8 cellular contexts compared by ENCODE assay signal in the genomic region with DNA sequence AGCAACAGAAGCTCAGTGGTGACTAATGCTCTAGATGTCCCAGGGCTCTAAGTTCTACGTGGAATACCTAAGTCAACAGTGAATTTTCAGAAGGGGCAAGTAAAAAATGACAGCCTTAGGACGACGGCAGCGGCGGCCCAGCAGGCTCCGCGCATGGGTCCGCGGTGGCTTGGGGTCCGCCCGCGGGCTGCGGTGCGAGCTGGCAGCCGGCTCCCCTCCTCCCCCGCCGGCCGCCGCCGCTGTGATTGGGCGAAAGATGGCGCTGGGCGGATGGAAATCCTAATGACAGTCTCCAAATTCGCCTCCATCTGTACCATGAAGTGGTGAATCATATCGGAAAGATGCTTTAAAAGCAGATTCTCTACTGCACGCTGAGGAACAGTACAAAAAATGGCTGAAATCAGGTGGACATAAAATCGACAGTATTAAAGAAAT.
DNase-seq lines count a peak whose midpoint lies in the region; ATAC-seq and TF ChIP-seq lines count a peak whose summit lies in the region.

No MANE protein-coding gene starts in this region.

- no peak for TF ChIP-seq CTCF in mesothelial cell of epicardium (IDR thresholded peaks at IDR 0.05; ENCODE audit: unreplicated experiment)

- peak overlapping the region; percentile 42 to 48 for H3K4me3 Mint-ChIP-seq in effector memory CD8-positive, alpha-beta T cell
- peak overlapping the region; percentile 59 for H3K4me3 Mint-ChIP-seq in mesothelial cell of epicardium
- peak overlapping the region; percentile 44 for H3K4me3 Mint-ChIP-seq in stimulated activated effector memory CD8-positive, alpha-beta T cell treated with anti-CD3 and anti-CD28 coated beads, Interleukin-12 subunit alpha, Interleukin-12 subunit beta, amount 100 ng/mL, for 72 hours

- peaks cover 0 to 5% of the 10 kb centered on the region in 2 donors for H3K4me1 Mint-ChIP-seq in effector memory CD8-positive, alpha-beta T cell (ENCODE audit: low read depth in 2 of 2)
- peaks cover 22% of the 10 kb centered on the region for H3K4me1 Mint-ChIP-seq in mesothelial cell of epicardium
- H3K4me1 Mint-ChIP-seq in stimulated activated effector memory CD8-positive, alpha-beta T cell treated with anti-CD3 and anti-CD28 coated beads, Interleukin-12 subunit alpha, Interleukin-12 subunit beta, amount 100 ng/mL, for 72 hours: peaks cover 10% of the 10 kb centered on the region

- peaks cover 24 to 55% of the 10 kb centered on the region in 2 donors for H3K27me3 Mint-ChIP-seq in effector memory CD8-positive, alpha-beta T cell
- H3K27me3 Mint-ChIP-seq in mesothelial cell of epicardium (ENCODE audit: low read depth): peaks cover 4% of the 10 kb centered on the region

- H3K27ac Mint-ChIP-seq in effector memory CD8-positive, alpha-beta T cell: peak overlapping the region in 1 of 2 donors; percentile 25
- H3K27ac Mint-ChIP-seq in mesothelial cell of epicardium: no peak overlapping the region
- H3K27ac Mint-ChIP-seq in stimulated activated effector memory CD8-positive, alpha-beta T cell treated with anti-CD3 and anti-CD28 coated beads, Interleukin-12 subunit alpha, Interleukin-12 subunit beta, amount 100 ng/mL, for 72 hours: no peak overlapping the region

- H3K9me3 Mint-ChIP-seq in effector memory CD8-positive, alpha-beta T cell: no peaks in the 10 kb centered on the region
- no peaks in the 10 kb centered on the region for H3K9me3 Mint-ChIP-seq in mesothelial cell of epicardium
- H3K9me3 Mint-ChIP-seq in stimulated activated effector memory CD8-positive, alpha-beta T cell treated with anti-CD3 and anti-CD28 coated beads, Interleukin-12 subunit alpha, Interleukin-12 subunit beta, amount 100 ng/mL, for 72 hours: no peaks in the 10 kb centered on the region

- H3K36me3 Mint-ChIP-seq in effector memory CD8-positive, alpha-beta T cell (ENCODE audit: insufficient read depth): peaks cover 3% of the 10 kb centered on the region
- H3K36me3 Mint-ChIP-seq in mesothelial cell of epicardium: no peaks in the 10 kb centered on the region
- H3K36me3 Mint-ChIP-seq in stimulated activated effector memory CD8-positive, alpha-beta T cell treated with anti-CD3 and anti-CD28 coated beads, Interleukin-12 subunit alpha, Interleukin-12 subunit beta, amount 100 ng/mL, for 72 hours: no peaks in the 10 kb centered on the region

- DNase-seq in DMS53 treated with DMSO at 0.1 percent for 48 hours (lab: John Stamatoyannopoulos, UW; ENCODE audit: unreplicated experiment): peak; percentile 5
- peak; percentile 21 for DNase-seq in MV-4-11 (lab: John Stamatoyannopoulos, UW)
- DNase-seq in activated CD4-positive, alpha-beta T cell treated with anti-CD3 and anti-CD28 coated beads for 48 hours: peak; percentile 78
- DNase-seq in effector memory CD8-positive, alpha-beta T cell: no peak
- DNase-seq in mesothelial cell of epicardium (ENCODE audit: low spot score in 2 of 2, unreplicated experiment in 2 of 2): no peak
- peak; percentile 39 to 74 for DNase-seq in stimulated activated effector memory CD8-positive, alpha-beta T cell treated with anti-CD3 and anti-CD28 coated beads, Interleukin-12 subunit alpha, Interleukin-12 subunit beta, amount 100 ng/mL, for 72 hours (ENCODE audit: low spot score in 2 of 2)

- peak; percentile 57 for ATAC-seq in effector memory CD8-positive, alpha-beta T cell (replicated peaks)
- peak; percentile 81 for ATAC-seq in stimulated activated effector memory CD8-positive, alpha-beta T cell treated with anti-CD3 and anti-CD28 coated beads, Interleukin-12 subunit alpha, Interleukin-12 subunit beta, amount 100 ng/mL, for 72 hours
- ATAC-seq in HG03039 (IDR thresholded peaks at IDR 0.05; ENCODE audit: unreplicated experiment) (no peak), HG03045 (IDR thresholded peaks at IDR 0.05; ENCODE audit: unreplicated experiment) (no peak)

Comparison
In these comparisons a context has a peak if more than half of its experiments do, and no peak if none do; other contexts are left out.
1. DNase-seq: peak in DMS53 treated with DMSO at 0.1 percent for 48 hours (single experiment), MV-4-11 (single experiment), activated CD4-positive, alpha-beta T cell treated with anti-CD3 and anti-CD28 coated beads for 48 hours (single experiment) and stimulated activated effector memory CD8-positive, alpha-beta T cell treated with anti-CD3 and anti-CD28 coated beads, Interleukin-12 subunit alpha, Interleukin-12 subunit beta, amount 100 ng/mL, for 72 hours (2 of 2); none in effector memory CD8-positive, alpha-beta T cell (0 of 3) and mesothelial cell of epicardium (0 of 2).
2. ATAC-seq: peak in effector memory CD8-positive, alpha-beta T cell (single experiment) and stimulated activated effector memory CD8-positive, alpha-beta T cell treated with anti-CD3 and anti-CD28 coated beads, Interleukin-12 subunit alpha, Interleukin-12 subunit beta, amount 100 ng/mL, for 72 hours (single experiment); none in HG03039 (single experiment) and HG03045 (single experiment).
3. Peak in every context shown above with its lines, with median percentiles within 50 percentile points of each other: H3K4me3 Mint-ChIP-seq.